In genomic region chrX:140923118-140923517, GRCh38 we compare ENCODE assay signal across 27 cellular contexts.
"Had no signal": no experiment of that assay in that cellular context is flagged by ENCODE, and none has a peak within 500 bp of the region (broad histone marks: within the 10 kb centered on the region; RNA-seq: fewer than 3 reads in every experiment).

No MANE protein-coding gene starts in this region.

- FAIRE-seq: colon, endometrium, frontal cortex had no signal

- H3K9me3 ChIP-seq: colonic mucosa, esophagus muscularis mucosa, esophagus squamous epithelium, gastrocnemius medialis, gastroesophageal sphincter, heart left ventricle, heart right ventricle had no signal

- H3K27me3 ChIP-seq: colonic mucosa, esophagus muscularis mucosa, esophagus squamous epithelium, foreskin keratinocyte, gastrocnemius medialis, gastroesophageal sphincter, heart left ventricle, heart right ventricle had no signal

- H3K36me3 ChIP-seq: colonic mucosa, esophagus muscularis mucosa, esophagus squamous epithelium, gastrocnemius medialis, gastroesophageal sphincter, heart left ventricle, heart right ventricle had no signal

- ATAC-seq: effector memory CD8-positive, alpha-beta T cell; esophagus mucosa; foreskin keratinocyte; gastrocnemius medialis; gastroesophageal sphincter; heart left ventricle; heart right ventricle had no signal

- H3K4me1 ChIP-seq: colonic mucosa, esophagus squamous epithelium, foreskin keratinocyte, gastrocnemius medialis, gastroesophageal sphincter, heart left ventricle, heart right ventricle had no signal

- H3K27ac ChIP-seq: colonic mucosa, coronary artery, dorsolateral prefrontal cortex, epithelial cell of prostate, esophagus muscularis mucosa, esophagus squamous epithelium, foreskin keratinocyte, gastrocnemius medialis, gastroesophageal sphincter, heart left ventricle, heart right ventricle had no signal

- DNase-seq: colonic mucosa; cortex of kidney; dermis blood vessel endothelial cell; dorsolateral prefrontal cortex; effector CD4-positive, alpha-beta T cell; effector CD8-positive, alpha-beta T cell; effector memory CD4-positive, alpha-beta T cell; effector memory CD8-positive, alpha-beta T cell; endodermal cell; erythroblast; esophagus squamous epithelium; foreskin fibroblast; foreskin keratinocyte; foreskin melanocyte; gastrocnemius medialis; glutamatergic neuron; head of caudate nucleus; heart left ventricle; heart right ventricle had no signal

- H3K4me3 ChIP-seq: colonic mucosa, coronary artery, dorsolateral prefrontal cortex, esophagus muscularis mucosa, esophagus squamous epithelium, gastrocnemius medialis, gastroesophageal sphincter, heart left ventricle, heart right ventricle had no signal
